In the genomic region with DNA sequence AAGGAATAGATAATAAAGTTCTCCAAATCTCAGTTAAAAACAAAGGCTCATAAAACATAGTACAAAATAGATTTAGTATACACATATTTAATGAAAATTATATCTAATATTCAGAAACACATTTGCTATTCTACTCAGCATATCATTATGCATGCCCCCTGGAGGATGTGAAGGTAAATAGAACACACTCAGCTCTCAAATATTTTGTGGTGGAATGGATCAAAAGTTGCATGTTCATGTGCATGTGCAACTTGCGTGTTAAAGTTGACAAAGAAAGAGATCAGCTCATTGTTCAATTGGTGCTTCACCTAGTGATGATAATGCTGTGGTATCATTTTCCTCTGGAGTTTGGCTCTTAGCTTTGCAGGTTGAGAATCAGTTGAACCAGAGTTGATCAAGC, we compare ENCODE assay signal across 10 cellular contexts. TPM values are rescaled to one million over a fixed set of nuclear protein-coding genes. Genes with fewer than 3 reads are reported as not detected.
DNase-seq lines count a peak whose midpoint lies in the region; ATAC-seq and TF ChIP-seq lines count a peak whose summit lies in the region.
"Had no signal": no experiment of that assay in that cellular context is flagged by ENCODE, and none has a peak within 500 bp of the region (broad histone marks: within the 10 kb centered on the region; RNA-seq: fewer than 3 reads in every experiment).

No MANE protein-coding gene starts in this region.

- H4K20me1 ChIP-seq in fibroblast of lung (ENCODE audit: control insufficient read depth, extremely low read depth, insufficient read depth, low read length), result no peaks in the 10 kb centered on the region

- no peak for ATAC-seq in HG03571 (IDR thresholded peaks at IDR 0.05; ENCODE audit: unreplicated experiment)
- ATAC-seq: naive thymus-derived CD4-positive, alpha-beta T cell had no signal

- H3K27ac ChIP-seq in A673 (ENCODE audit: low read depth, low read length, poor library complexity, severe bottlenecking) (no peak overlapping the region), fibroblast of lung (ENCODE audit: insufficient read depth, low read length) (no peak overlapping the region), sigmoid colon (no peak overlapping the region)

- H3K4me2 ChIP-seq in fibroblast of lung (ENCODE audit: extremely low read depth, insufficient read depth, low read length), result no peak overlapping the region

- no TSS peak for BruUV-seq in A673 (replicated peaks; lab: Mats Ljungman, UMichigan)

- TF ChIP-seq EP300 in sigmoid colon (IDR thresholded peaks at IDR 0.05), result no peak

- H3K9me3 ChIP-seq in A673 (ENCODE audit: low read depth, low read length, poor library complexity, severe bottlenecking) (no peaks in the 10 kb centered on the region), fibroblast of lung (ENCODE audit: control insufficient read depth, insufficient read depth, low read depth, low read length) (no peaks in the 10 kb centered on the region), sigmoid colon (no peaks in the 10 kb centered on the region)

- POLR2A ChIA-PET in A673 (lab: Charles Lee; ENCODE audit: low non-redundant PET), result no interaction called here

- DNase-seq in A673 (ENCODE audit: low spot score) (no peak), GM12864 (ENCODE audit: low read depth) (no peak), RKO (ENCODE audit: low spot score) (peak; percentile 55), fibroblast of lung (ENCODE audit: low read depth in 2 of 2) (peak; percentile 27 to 38), SIG-M5 treated with dmso at 0.1 percent for 504 hours (lab: John Stamatoyannopoulos, UW; ENCODE audit: unreplicated experiment) (no peak), sigmoid colon (no peak)
- DNase-seq in activated CD4-positive, alpha-beta T cell treated with anti-CD3 and anti-CD28 coated beads, Interleukin-2, amount 50 U/mL, for 1 hour, result no peak
- DNase-seq: naive thymus-derived CD4-positive, alpha-beta T cell; NCI-H2171 treated with DMSO at 0.1 percent for 48 hours had no signal

- H3K27me3 ChIP-seq in A673 (replicated peaks; ENCODE audit: insufficient read depth, low read depth, low read length, poor library complexity) (no peaks in the 10 kb centered on the region), fibroblast of lung (ENCODE audit: control insufficient read depth, insufficient read depth, low read length) (no peaks in the 10 kb centered on the region), sigmoid colon (no peaks in the 10 kb centered on the region)

- H3K4me1 ChIP-seq in A673 (ENCODE audit: insufficient read depth, low read length, poor library complexity, severe bottlenecking), result peaks cover 5% of the 10 kb centered on the region
- peaks cover 4% of the 10 kb centered on the region for H3K4me1 ChIP-seq in fibroblast of lung (ENCODE audit: control insufficient read depth, extremely low read depth, insufficient read depth, low read length)
- H3K4me1 ChIP-seq in sigmoid colon, result peaks cover 0 to 10% (median 7%) of the 10 kb centered on the region in 4 donors

- H3K36me3 ChIP-seq in A673 (ENCODE audit: insufficient read depth, low read length, poor library complexity, severe bottlenecking), result no peaks in the 10 kb centered on the region
- H3K36me3 ChIP-seq in fibroblast of lung (ENCODE audit: control insufficient read depth, insufficient read depth, low read length), result no peaks in the 10 kb centered on the region
- no peaks in the 10 kb centered on the region for H3K36me3 ChIP-seq in sigmoid colon

- no peak overlapping the region for H2AFZ ChIP-seq in fibroblast of lung (ENCODE audit: low read length)

- H3K4me3 ChIP-seq in A673 (ENCODE audit: low read depth, low read length, poor library complexity, severe bottlenecking) (no peak overlapping the region), GM12864 (ENCODE audit: low read depth, low read length) (no peak overlapping the region), fibroblast of lung (replicated peaks in 1 of 4; ENCODE audit: control extremely low read depth in 1 of 4, insufficient read depth in 1 of 4, low read depth in 3 of 4, low read length in 4 of 4) (no peak overlapping the region), sigmoid colon (no peak overlapping the region)

- 92 to 94% methylated on average over 1 of the region's 1 CpG for WGBS in sigmoid colon, 2 donors

- peaks cover 3% of the 10 kb centered on the region for H3K79me2 ChIP-seq in fibroblast of lung (ENCODE audit: control insufficient read depth, insufficient read depth, low read length)

- CTCF ChIA-PET in A673 (lab: Charles Lee), result no interaction called here

- intact Hi-C loops in A673 (cut with micrococcal nuclease; ENCODE audit: unreplicated experiment), result no loop called here
- intact Hi-C loops in sigmoid colon (cut with DNase I), result loop anchor here (10.0 kb wide), 2 partner anchors 302 to 1032 kb away; a partner anchor contains a TSS

- H3K9ac ChIP-seq in fibroblast of lung (ENCODE audit: insufficient read depth, low read length), result no peak overlapping the region

- no peak for TF ChIP-seq POLR2A in sigmoid colon (IDR thresholded peaks at IDR 0.05)

- TF ChIP-seq CTCF in A673 (conservative IDR thresholded peaks at IDR 0.05; ENCODE audit: low read depth, low read length) (peak; percentile 47; the same call in 1 of the 2 replicates), GM12864 (IDR thresholded peaks at IDR 0.05; ENCODE audit: low read depth, low read length, missing control alignments) (peak; percentile 32), fibroblast of lung (conservative IDR thresholded peaks at IDR 0.05 in 1 of 2, IDR thresholded peaks at IDR 0.05 in 1 of 2; ENCODE audit: low read depth in 1 of 2, low read length in 2 of 2) (peak; percentile 28 to 50), sigmoid colon (IDR thresholded peaks at IDR 0.05) (no peak)

RNA-seq across cellular contexts. Expression of a gene that starts 4.9 kb away (rescaled TPM):
- total RNA-seq in A673 (2021) (69.6 and 80.4 TPM in 2 replicates), fibroblast of lung (49.3 and 56.8 TPM in 2 replicates), sigmoid colon (10 to 100 TPM; 55.1 to 74.2 (median 65.6) TPM)
- polyA plus RNA-seq in fibroblast of lung (19.7 and 25.6 TPM in 2 replicates), sigmoid colon (10 to 100 TPM; 17.4 to 21.0 (median 17.6) TPM)
- polyA plus RNA-seq in fibroblast of lung (2012), result 13.9 and 17.9 TPM in 2 replicates
- polyA minus RNA-seq in fibroblast of lung (ENCODE audit: low replicate concordance), result 10.0 and 18.8 TPM in 2 replicates

Comparison
In these comparisons a context has a peak if more than half of its experiments do, and no peak if none do; other contexts are left out.
1. DNase-seq: peak in RKO (single experiment) and fibroblast of lung (2 of 2); none in A673 (single experiment), GM12864 (single experiment), SIG-M5 treated with dmso at 0.1 percent for 504 hours (single experiment), activated CD4-positive, alpha-beta T cell treated with anti-CD3 and anti-CD28 coated beads, Interleukin-2, amount 50 U/mL, for 1 hour (single experiment) and sigmoid colon (single experiment).
2. CTCF ChIP-seq: peak in A673 (single experiment), GM12864 (single experiment) and fibroblast of lung (2 of 2); none in sigmoid colon (0 of 4).